ENCODE assay signal across 19 cellular contexts in the genomic region with DNA sequence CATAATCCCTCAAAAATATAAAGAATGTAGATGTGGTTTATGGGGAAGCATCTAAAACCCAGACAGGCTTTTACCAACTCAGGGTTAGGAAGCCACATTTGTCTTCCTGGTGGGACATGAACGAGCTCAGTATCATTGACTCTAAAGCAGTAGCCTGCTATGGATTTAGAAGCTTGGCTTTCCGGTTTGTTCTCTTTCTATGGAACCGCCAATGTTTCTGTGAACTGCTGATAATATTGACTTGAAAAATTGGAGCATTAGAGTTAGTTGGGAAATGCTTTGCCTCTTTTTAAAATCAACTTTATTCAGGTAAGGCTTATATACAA. TPM values are rescaled to one million over a fixed set of nuclear protein-coding genes. Genes with fewer than 3 reads are reported as not detected.
DNase-seq lines count a peak whose midpoint lies in the region; ATAC-seq, FAIRE-seq and TF ChIP-seq lines count a peak whose summit lies in the region.
"Had no signal": no experiment of that assay in that cellular context is flagged by ENCODE, and none has a peak within 500 bp of the region (broad histone marks: within the 10 kb centered on the region; RNA-seq: fewer than 3 reads in every experiment).

No MANE protein-coding gene starts in this region.

- no peak overlapping the region for H4K5ac ChIP-seq in H1 (ENCODE audit: insufficient read length, low read depth, low read length)

- H3K18ac ChIP-seq in H1 (ENCODE audit: extremely low read depth, low read length): 0 out of 2 replicates have a peak overlapping the region, but pooled peaks have one; percentile 11

- H4K8ac ChIP-seq in H1 (ENCODE audit: extremely low read depth, insufficient read depth, low read length): no peak overlapping the region

- no peak overlapping the region for H2BK20ac ChIP-seq in H1 (ENCODE audit: low read length)

- CTCF ChIA-PET in SK-N-SH (lab: Yijun Ruan, JAX): interaction anchor here (0.8 to 1.8 kb wide), 3 partner anchors 34 to 317 kb away, joined by 3 to 4 read pairs (median 3); no protein-coding TSS in a partner anchor
- CTCF ChIA-PET in H1 (lab: Charles Lee; ENCODE audit: partially characterized antibody): interaction anchor here (1.0 to 2.8 kb wide), 8 partner anchors 8 to 316 kb away, joined by 3 to 15 read pairs (median 4); no protein-coding TSS in a partner anchor
- CTCF ChIA-PET in CD4-positive, alpha-beta memory T cell (lab: Charles Lee; ENCODE audit: partially characterized antibody): interaction anchor here (0.8 to 2.5 kb wide), 3 partner anchors 8 to 316 kb away, joined by 3 to 12 read pairs (median 4); no protein-coding TSS in a partner anchor

- DNase-seq in SK-N-SH (no peak), RPMI7951 (ENCODE audit: low read depth) (peak; percentile 37), H1 (ENCODE audit: low read depth in 1 of 2, low spot score in 2 of 2) (no peak), urothelium cell line (ENCODE audit: low spot score) (peak; percentile 26), NCI-H1694 (lab: John Stamatoyannopoulos, UW) (no peak), NCI-H1105 treated with DMSO at 0.1 percent for 48 hours (lab: John Stamatoyannopoulos, UW) (no peak)
- no peak for DNase-seq in CD4-positive, alpha-beta memory T cell
- DNase-seq: DND-41; GDM1; H7; IMR-90; NCI-H1417 treated with DMSO at 0.1 percent for 48 hours; NCI-H2081 treated with DMSO at 0.1 percent for 48 hours; NCI-H226; NCI-H526; NK-92 treated with Interleukin-12 subunit alpha and Interleukin-12 subunit beta, amount 100 ng/mL, for 24 hours; OCI-M1 had no signal

- H3K4me2 ChIP-seq in SK-N-SH (no peak overlapping the region), H1 (ENCODE audit: insufficient read depth in 1 of 2, low read depth in 2 of 2, low read length in 2 of 2) (no peak overlapping the region)

- intact Hi-C loops in CD4-positive, alpha-beta memory T cell (cut with micrococcal nuclease): no loop called here

- peaks cover 42% of the 10 kb centered on the region for H3F3A ChIP-seq in SK-N-SH (replicated peaks; ENCODE audit: insufficient read depth)

- TF ChIP-seq CTCF in SK-N-SH (IDR thresholded peaks at IDR 0.05): no peak
- TF ChIP-seq CTCF in H1 (IDR thresholded peaks at IDR 0.05; ENCODE audit: control extremely low read depth in 1 of 3, insufficient read depth in 1 of 3, low read depth in 1 of 3, low read length in 3 of 3): no peak

- peaks cover 0 to 5% of the 10 kb centered on the region in 2 experiments; a peak in 2 of 4 replicates for H3K4me1 ChIP-seq in SK-N-SH (ENCODE audit: control insufficient read depth in 1 of 2, insufficient read depth in 2 of 2, low read depth in 1 of 2, low read length in 1 of 2)
- H3K4me1 ChIP-seq in H1 (replicated peaks in 1 of 4; ENCODE audit: control insufficient read depth in 3 of 4, insufficient read depth in 4 of 4, low read length in 3 of 4): peaks cover 0 to 4% (median under 1%) of the 10 kb centered on the region in 4 experiments; a peak in 4 of 7 replicates
- H3K4me1 ChIP-seq in CD4-positive, alpha-beta memory T cell (ENCODE audit: insufficient read depth, low read length): no peaks in the 10 kb centered on the region

- H3K36me3 Mint-ChIP-seq in CD4-positive, alpha-beta memory T cell: peaks cover 29% of the 10 kb centered on the region in 2 donors

- H3K9me3 ChIP-seq in SK-N-SH: no peaks in the 10 kb centered on the region
- peaks cover 0 to 3% of the 10 kb centered on the region in 2 experiments; a peak in 1 of 4 replicates for H3K9me3 ChIP-seq in H1 (ENCODE audit: insufficient read depth in 2 of 2, low read depth in 1 of 2, low read length in 1 of 2)
- no peaks in the 10 kb centered on the region for H3K9me3 ChIP-seq in CD4-positive, alpha-beta memory T cell (ENCODE audit: control insufficient read depth in 1 of 2, low read length in 2 of 2)

- H3K27me3 ChIP-seq in SK-N-SH (ENCODE audit: insufficient read depth) (no peaks in the 10 kb centered on the region), H1 (replicated peaks in 1 of 4; ENCODE audit: control insufficient read depth in 3 of 4, extremely low read depth in 1 of 4, insufficient read depth in 3 of 4, low read length in 3 of 4) (no peaks in the 10 kb centered on the region)
- no peaks in the 10 kb centered on the region for H3K27me3 ChIP-seq in CD4-positive, alpha-beta memory T cell (ENCODE audit: insufficient read depth, low read length)

- no peak for TF ChIP-seq EP300 in SK-N-SH (IDR thresholded peaks at IDR 0.05; ENCODE audit: borderline replicate concordance in 1 of 2, low read depth in 1 of 2, low read length in 1 of 2)
- no peak for TF ChIP-seq EP300 in H1 (IDR thresholded peaks at IDR 0.05; ENCODE audit: borderline replicate concordance in 1 of 2, low read depth in 2 of 2, low read length in 2 of 2)

- H3K27ac ChIP-seq in SK-N-SH (ENCODE audit: low read depth in 2 of 2, low read length in 1 of 2) (peak overlapping the region; percentile 19 to 22; a peak in 1 of 4 replicates), H1 (ENCODE audit: low read depth, low read length) (no peak overlapping the region)
- H3K27ac ChIP-seq in CD4-positive, alpha-beta memory T cell (ENCODE audit: low read depth, low read length): no peak overlapping the region
- H3K27ac ChIP-seq: RWPE1 had no signal

- H4K91ac ChIP-seq in H1 (replicated peaks; ENCODE audit: insufficient read length, low read length): no peak overlapping the region

- peaks cover 0 to 2% (median 0%) of the 10 kb centered on the region in 4 donors for H3K4me1 Mint-ChIP-seq in CD4-positive, alpha-beta memory T cell

- H3K36me3 ChIP-seq in SK-N-SH (replicated peaks in 1 of 2; ENCODE audit: control insufficient read depth in 1 of 2, insufficient read depth in 2 of 2, low read length in 1 of 2) (peaks cover 22 to 29% of the 10 kb centered on the region in 2 experiments), H1 (ENCODE audit: control insufficient read depth in 2 of 4, insufficient read depth in 4 of 4, low read length in 3 of 4) (peaks cover 0 to under 1% (median 0%) of the 10 kb centered on the region in 4 experiments; a peak in 2 of 8 replicates)
- H3K36me3 ChIP-seq in CD4-positive, alpha-beta memory T cell (ENCODE audit: insufficient read depth, low read length): peaks cover 9% of the 10 kb centered on the region

- FAIRE-seq in H1 (lab: Jason Lieb, UNC) (peak; percentile 48), urothelium cell line (lab: Jason Lieb, UNC) (no peak)

- POLR2A ChIA-PET in SK-N-SH (lab: Yijun Ruan, JAX) (no interaction called here), H1 (lab: Charles Lee; ENCODE audit: partially characterized antibody) (interaction anchor here (1.2 kb wide), 1 partner anchor 13 kb away, joined by 5 read pairs; no protein-coding TSS in a partner anchor)
- POLR2A ChIA-PET in CD4-positive, alpha-beta memory T cell (lab: Charles Lee; ENCODE audit: partially characterized antibody): interaction anchor here (1.4 kb wide), 1 partner anchor 25 kb away, joined by 3 read pairs; no protein-coding TSS in a partner anchor

- WGBS in SK-N-SH (ENCODE audit: low lambda C conversion rate): 92% methylated on average over 3 of the region's 3 CpGs
- 73% methylated on average over 3 of the region's 3 CpGs; no CpG with 5 or more reads in 1 of the 2 experiments for WGBS in H1 (ENCODE audit: extremely low coverage in 1 of 2, insufficient coverage in 1 of 2, insufficient read length in 1 of 2, insufficient replicate concordance in 2 of 2, low coverage in 1 of 2, low lambda C conversion rate in 2 of 2, missing lambda C conversion rate in 1 of 2), 2 experiments

- no peak overlapping the region for H3K23ac ChIP-seq in H1 (ENCODE audit: insufficient read length)

- no peak overlapping the region for H3K27ac Mint-ChIP-seq in CD4-positive, alpha-beta memory T cell

- H3K9ac ChIP-seq in SK-N-SH (no peak overlapping the region), H1 (replicated peaks in 1 of 4; ENCODE audit: extremely low read depth in 1 of 4, low read depth in 3 of 4, low read length in 3 of 4) (no peak overlapping the region)

- H3K9me2 ChIP-seq in SK-N-SH: no peaks in the 10 kb centered on the region

- H3K4me3 ChIP-seq in SK-N-SH (ENCODE audit: low read depth in 2 of 2, low read length in 1 of 2): no peak overlapping the region
- no peak overlapping the region for H3K4me3 ChIP-seq in H1 (ENCODE audit: extremely low read depth in 1 of 4, insufficient read depth in 2 of 4, low read depth in 3 of 4, low read length in 4 of 4)
- H3K4me3 ChIP-seq in CD4-positive, alpha-beta memory T cell (ENCODE audit: low read length in 2 of 2): no peak overlapping the region

- TF ChIP-seq RAD21 in SK-N-SH (IDR thresholded peaks at IDR 0.05; ENCODE audit: low read length) (no peak), H1 (IDR thresholded peaks at IDR 0.05 in 1 of 2, conservative IDR thresholded peaks at IDR 0.05 in 1 of 2; ENCODE audit: low read depth in 2 of 2, low read length in 2 of 2) (no peak)

- H3K4me3 Mint-ChIP-seq in CD4-positive, alpha-beta memory T cell: no peak overlapping the region

- H3K23me2 ChIP-seq in H1 (ENCODE audit: low read depth, low read length): no peaks in the 10 kb centered on the region

- 0 out of 2 replicates have a peak overlapping the region, but pooled peaks have one; percentile 72 for H2AFZ ChIP-seq in SK-N-SH (ENCODE audit: low read depth)
- H2AFZ ChIP-seq in H1 (ENCODE audit: low read length): no peak overlapping the region

- no peak overlapping the region for H3K4ac ChIP-seq in H1 (replicated peaks; ENCODE audit: insufficient read length, low read depth, low read length)

- H4K20me1 ChIP-seq in SK-N-SH (ENCODE audit: insufficient read depth) (no peaks in the 10 kb centered on the region), H1 (replicated peaks in 1 of 2; ENCODE audit: control insufficient read depth in 1 of 2, insufficient read depth in 2 of 2, low read length in 2 of 2) (no peaks in the 10 kb centered on the region)

- H2AK5ac ChIP-seq in H1 (ENCODE audit: low read depth, low read length): no peak overlapping the region

- H3K56ac ChIP-seq in H1 (replicated peaks; ENCODE audit: insufficient read length, low read depth, low read length): no peak overlapping the region

- TF ChIP-seq POLR2A in H1 (IDR thresholded peaks at IDR 0.05; ENCODE audit: control extremely low read depth in 1 of 2, low read depth in 2 of 2, low read length in 2 of 2): no peak

- H3K79me2 ChIP-seq in SK-N-SH (ENCODE audit: insufficient read depth) (no peaks in the 10 kb centered on the region), H1 (ENCODE audit: control insufficient read depth in 1 of 2, insufficient read depth in 2 of 2, low read length in 2 of 2) (no peaks in the 10 kb centered on the region)

- no peak overlapping the region for H2BK120ac ChIP-seq in H1 (replicated peaks; ENCODE audit: low read depth, low read length)

- no peak for ATAC-seq in SK-N-SH treated with all-trans-retinoic acid at 6 μM for 48 hours

- no peak overlapping the region for H2BK15ac ChIP-seq in H1 (ENCODE audit: low read length)

- H3K14ac ChIP-seq in H1 (ENCODE audit: insufficient read length): no peak overlapping the region

- H2BK12ac ChIP-seq in H1 (ENCODE audit: low read depth, low read length): 0 out of 2 replicates have a peak overlapping the region, but pooled peaks have one; percentile 7

- no peaks in the 10 kb centered on the region for H3K27me3 Mint-ChIP-seq in CD4-positive, alpha-beta memory T cell

- no peak overlapping the region for H2BK5ac ChIP-seq in H1 (ENCODE audit: low read depth, low read length)

- H3K79me1 ChIP-seq in H1 (ENCODE audit: low read depth, low read length): no peaks in the 10 kb centered on the region

- H3K9me3 Mint-ChIP-seq in CD4-positive, alpha-beta memory T cell: peaks cover 2 to 23% (median 12%) of the 10 kb centered on the region in 8 donors

RNA-seq across cellular contexts. Expression of a gene that starts 52.5 kb away (rescaled TPM):
- polyA plus RNA-seq in SK-N-SH (2012; rRNA removed) (7.4 and 9.9 TPM in 2 replicates), H1 (2011; rRNA removed) (3.6 and 5.7 TPM in 2 replicates)
- polyA plus RNA-seq in SK-N-SH (2012; cell fraction: cytosol; rRNA removed): 6.1 and 6.8 TPM in 2 replicates
- 12.2 and 22.1 TPM in 2 replicates for polyA plus RNA-seq in SK-N-SH (2012; cell fraction: nucleus; rRNA removed)
- total RNA-seq in RPMI7951 (2014; rRNA removed; shearing (Covaris generic)): 8.1 and 11.5 TPM in 2 replicates
- 12.0 and 12.8 TPM in 2 replicates for total RNA-seq in H1 (2021; fragmentation: NEBNext Ultra II Directional; extraction: Animal tissue kit (Norgen Biotek cat#: 25700))
- 5.1 TPM for polyA plus RNA-seq in H1 (2011; cell fraction: cytosol; rRNA removed)
- 6.5 TPM for polyA plus RNA-seq in H1 (2011; cell fraction: nucleus; rRNA removed)
- polyA plus RNA-seq in H1 (2012, experiment 1 of 2): 2.8 to 5.6 TPM (median 3.9 TPM) in 4 replicates
- polyA plus RNA-seq in H1 (2012, experiment 2 of 2): 1.6 TPM
- 4.9 TPM for polyA plus RNA-seq in H1 (2013, experiment 1 of 2)
- 4.8 TPM for polyA plus RNA-seq in H1 (2013, experiment 2 of 2)
- polyA minus RNA-seq in H1 (2011; rRNA and poly(A)+ RNA removed): 10.0 and 13.9 TPM in 2 replicates
- polyA minus RNA-seq in H1 (2011; cell fraction: cytosol; rRNA and poly(A)+ RNA removed): 5.9 TPM
- polyA minus RNA-seq in H1 (2011; cell fraction: nucleus; rRNA and poly(A)+ RNA removed): 5.2 TPM
- 10 to 100 TPM; 42.7 to 47.4 TPM for total RNA-seq in CD4-positive, alpha-beta memory T cell
- polyA plus RNA-seq in CD4-positive, alpha-beta memory T cell: 10 to 100 TPM; 17.2 to 38.5 TPM

Comparison
In these comparisons a context has a peak if more than half of its experiments do, and no peak if none do; other contexts are left out.
1. DNase-seq: peak in RPMI7951 (single experiment) and urothelium cell line (single experiment); none in SK-N-SH (single experiment), H1 (0 of 2), NCI-H1694 (single experiment), NCI-H1105 treated with DMSO at 0.1 percent for 48 hours (single experiment) and CD4-positive, alpha-beta memory T cell (0 of 5).
2. H3K27ac ChIP-seq: peak in SK-N-SH (2 of 2); none in H1 (single experiment) and CD4-positive, alpha-beta memory T cell (single experiment).